Comparison of ENCODE assay signal across 26 cellular contexts in genomic region chr18:64099244-64099643, GRCh38. TPM values are rescaled to one million over a fixed set of nuclear protein-coding genes. Genes with fewer than 3 reads are reported as not detected.
DNase-seq lines count a peak whose midpoint lies in the region; ATAC-seq, FAIRE-seq and TF ChIP-seq lines count a peak whose summit lies in the region.
"Had no signal": no experiment of that assay in that cellular context is flagged by ENCODE, and none has a peak within 500 bp of the region (broad histone marks: within the 10 kb centered on the region; RNA-seq: fewer than 3 reads in every experiment).

No MANE protein-coding gene starts in this region.

- H3K4me1 ChIP-seq in BLaER1 (peaks cover 42% of the 10 kb centered on the region), HepG2 (ENCODE audit: insufficient read depth, low read length) (no peaks in the 10 kb centered on the region)
- no peaks in the 10 kb centered on the region for H3K4me1 ChIP-seq in CD8-positive, alpha-beta T cell (ENCODE audit: insufficient read depth, low read length)
- H3K4me1 ChIP-seq: BE2C, breast epithelium, gastrocnemius medialis, left lung, right atrium auricular region, SJSA1 had no signal

- H4K20me1 ChIP-seq in BLaER1 (no peaks in the 10 kb centered on the region), HepG2 (ENCODE audit: insufficient read depth, low read length) (no peaks in the 10 kb centered on the region)

- no peak for DNase-seq in stimulated activated naive CD8-positive, alpha-beta T cell treated with anti-CD3 and anti-CD28 coated beads, Interleukin-15, amount 100 ng/mL, for 72 hours
- no peak for DNase-seq in HepG2 (ENCODE audit: low spot score)
- DNase-seq in CD8-positive, alpha-beta T cell: no peak
- DNase-seq: BE2C; gastrocnemius medialis; GF-D8; HFFc6; left lung; MG63; mucosa of descending colon; NCI-H1930; PC-9; stimulated activated naive CD4-positive, alpha-beta T cell treated with Interleukin-2 at 50 U/mL for 16 hours had no signal

- no TSS peak for BruUV-seq in HepG2 (replicated peaks; lab: Mats Ljungman, UMichigan)

- no peak overlapping the region for H3K4me3 ChIP-seq in BLaER1
- H3K4me3 ChIP-seq in HepG2 (replicated peaks in 1 of 3; ENCODE audit: insufficient read depth in 1 of 3, low read depth in 2 of 3, low read length in 3 of 3): no peak overlapping the region
- H3K4me3 ChIP-seq in CD8-positive, alpha-beta T cell (ENCODE audit: low read depth, low read length): no peak overlapping the region
- H3K4me3 ChIP-seq: breast epithelium, gastrocnemius medialis, left lung, MG63, mucosa of descending colon, PC-9, right atrium auricular region, SJSA1 had no signal

- no peak overlapping the region for H2AFZ ChIP-seq in HepG2 (ENCODE audit: low read length)
- H2AFZ ChIP-seq: PC-9 had no signal

- TF ChIP-seq POLR2A in HepG2 (IDR thresholded peaks at IDR 0.05; ENCODE audit: insufficient read depth in 1 of 2, low read depth in 2 of 2, low read length in 2 of 2): no peak

- in situ Hi-C loops in HepG2 (cut with HindIII; ENCODE audit: extremely low pct_ligation_motif_present, low pct_unique_long_range_greater_than_20kb): no loop called here

- ATAC-seq in GM19372 (IDR thresholded peaks at IDR 0.05; ENCODE audit: low read depth, unreplicated experiment): peak; percentile 58
- peak; percentile 70 for ATAC-seq in HG02571 (IDR thresholded peaks at IDR 0.05; ENCODE audit: unreplicated experiment)
- ATAC-seq in HG03432 (IDR thresholded peaks at IDR 0.05; ENCODE audit: unreplicated experiment): peak; percentile 72
- no peak for ATAC-seq in stimulated activated naive CD8-positive, alpha-beta T cell treated with anti-CD3 and anti-CD28 coated beads, Interleukin-15, amount 100 ng/mL, for 72 hours
- ATAC-seq in HepG2: no peak
- no peak for ATAC-seq in CD8-positive, alpha-beta T cell
- no peak for ATAC-seq in HG02885 (IDR thresholded peaks at IDR 0.05; ENCODE audit: poor library complexity, unreplicated experiment)
- ATAC-seq: gastrocnemius medialis, left lung, mucosa of descending colon had no signal

- H3K4me2 ChIP-seq in BLaER1 (peak overlapping the region; percentile 79), HepG2 (ENCODE audit: low read depth, low read length) (no peak overlapping the region)
- H3K4me2 ChIP-seq: PC-9 had no signal

- POLR2A ChIA-PET in HepG2 (lab: Yijun Ruan, JAX): no interaction called here
- POLR2A ChIA-PET in CD8-positive, alpha-beta T cell (lab: Charles Lee): no interaction called here

- TF ChIP-seq RAD21 in HepG2 (CRISPR knock-in tag; IDR thresholded peaks at IDR 0.05): no peak

- no peak for FAIRE-seq in HepG2 (lab: Jason Lieb, UNC)

- H3K36me3 ChIP-seq in BLaER1: no peaks in the 10 kb centered on the region
- no peaks in the 10 kb centered on the region for H3K36me3 ChIP-seq in HepG2 (replicated peaks in 1 of 2; ENCODE audit: control insufficient read depth in 1 of 2, insufficient read depth in 2 of 2, low read length in 2 of 2)
- no peaks in the 10 kb centered on the region for H3K36me3 ChIP-seq in CD8-positive, alpha-beta T cell (ENCODE audit: insufficient read depth, low read length)
- H3K36me3 ChIP-seq: BE2C, breast epithelium, gastrocnemius medialis, left lung, MG63, right atrium auricular region, SJSA1 had no signal

- TF ChIP-seq CTCF in HepG2 (CRISPR knock-in tag; IDR thresholded peaks at IDR 0.05): no peak
- TF ChIP-seq CTCF in CD8-positive, alpha-beta T cell (IDR thresholded peaks at IDR 0.05): no peak

- H3K36me3 Mint-ChIP-seq in CD8-positive, alpha-beta T cell: no peaks in the 10 kb centered on the region
- H3K36me3 Mint-ChIP-seq: type B pancreatic cell had no signal

- H3K27ac Mint-ChIP-seq in stimulated activated naive CD8-positive, alpha-beta T cell treated with anti-CD3 and anti-CD28 coated beads, Interleukin-15, amount 100 ng/mL, for 72 hours: no peak overlapping the region
- H3K27ac Mint-ChIP-seq in CD8-positive, alpha-beta T cell: no peak overlapping the region
- H3K27ac Mint-ChIP-seq: dendritic cell treated with granulocyte-macrophage colony-stimulating factor and Interleukin-4, amounts not matched to agents 40 ng/mL and 50 ng/mL, for 4 days; HFFc6; type B pancreatic cell had no signal

- CTCF ChIA-PET in HepG2 (lab: Yijun Ruan, JAX; ENCODE audit: low intra/inter-chr PET ratio, low total read pairs): no interaction called here
- CTCF ChIA-PET in CD8-positive, alpha-beta T cell (lab: Charles Lee): no interaction called here

- intact Hi-C loops in HepG2 (cut with micrococcal nuclease; ENCODE audit: unreplicated experiment): no loop called here
- intact Hi-C loops in CD8-positive, alpha-beta T cell (cut with DNase I, micrococcal nuclease): no loop called here

- peaks cover 2% of the 10 kb centered on the region for H3K27me3 Mint-ChIP-seq in stimulated activated naive CD8-positive, alpha-beta T cell treated with anti-CD3 and anti-CD28 coated beads, Interleukin-15, amount 100 ng/mL, for 72 hours
- peaks cover 5% of the 10 kb centered on the region for H3K27me3 Mint-ChIP-seq in CD8-positive, alpha-beta T cell (ENCODE audit: low read depth)
- H3K27me3 Mint-ChIP-seq: dendritic cell treated with granulocyte-macrophage colony-stimulating factor and Interleukin-4, amounts not matched to agents 40 ng/mL and 50 ng/mL, for 4 days; type B pancreatic cell had no signal

- no peaks in the 10 kb centered on the region for H3K9me3 Mint-ChIP-seq in stimulated activated naive CD8-positive, alpha-beta T cell treated with anti-CD3 and anti-CD28 coated beads, Interleukin-15, amount 100 ng/mL, for 72 hours
- no peaks in the 10 kb centered on the region for H3K9me3 Mint-ChIP-seq in CD8-positive, alpha-beta T cell
- H3K9me3 Mint-ChIP-seq: dendritic cell treated with granulocyte-macrophage colony-stimulating factor and Interleukin-4, amounts not matched to agents 40 ng/mL and 50 ng/mL, for 4 days; HFFc6; type B pancreatic cell had no signal

- H3K9ac ChIP-seq in BLaER1: no peak overlapping the region
- no peak overlapping the region for H3K9ac ChIP-seq in HepG2 (ENCODE audit: insufficient read depth, low read depth, low read length)

- peak overlapping the region; percentile 51; the same call in 1 of the 2 replicates for H3K27ac ChIP-seq in BLaER1
- H3K27ac ChIP-seq in HepG2 (ENCODE audit: extremely low read length, insufficient read depth, low read length): no peak overlapping the region
- no peak overlapping the region for H3K27ac ChIP-seq in CD8-positive, alpha-beta T cell (ENCODE audit: low read depth, low read length)
- H3K27ac ChIP-seq: 22Rv1, breast epithelium, epithelial cell of prostate, gastrocnemius medialis, left lung, PC-9, right atrium auricular region, SJSA1 had no signal

- no peaks in the 10 kb centered on the region for H3K79me2 ChIP-seq in HepG2 (ENCODE audit: insufficient read depth, low read length)

- H3K4me1 Mint-ChIP-seq in stimulated activated naive CD8-positive, alpha-beta T cell treated with anti-CD3 and anti-CD28 coated beads, Interleukin-15, amount 100 ng/mL, for 72 hours: no peaks in the 10 kb centered on the region
- H3K4me1 Mint-ChIP-seq in CD8-positive, alpha-beta T cell (ENCODE audit: low read depth): no peaks in the 10 kb centered on the region

- no peaks in the 10 kb centered on the region for H3K9me3 ChIP-seq in BLaER1
- H3K9me3 ChIP-seq in HepG2 (ENCODE audit: low read length): no peaks in the 10 kb centered on the region
- no peaks in the 10 kb centered on the region for H3K9me3 ChIP-seq in CD8-positive, alpha-beta T cell (ENCODE audit: low read length)
- H3K9me3 ChIP-seq: BE2C, breast epithelium, gastrocnemius medialis, left lung, MG63, mucosa of descending colon, right atrium auricular region, SJSA1 had no signal

- TF ChIP-seq EP300 in HepG2 (IDR thresholded peaks at IDR 0.05; ENCODE audit: low read depth in 2 of 2, low read length in 2 of 2): no peak
- no peak for TF ChIP-seq EP300 in HepG2 (CRISPR knock-in tag; IDR thresholded peaks at IDR 0.05; ENCODE audit: borderline replicate concordance)

- no peaks in the 10 kb centered on the region for H3K27me3 ChIP-seq in BLaER1
- no peaks in the 10 kb centered on the region for H3K27me3 ChIP-seq in HepG2 (ENCODE audit: control insufficient read depth in 1 of 2, insufficient read depth in 2 of 2, low read length in 2 of 2)
- H3K27me3 ChIP-seq in CD8-positive, alpha-beta T cell (ENCODE audit: insufficient read depth, low read length): no peaks in the 10 kb centered on the region
- H3K27me3 ChIP-seq: BE2C, breast epithelium, gastrocnemius medialis, left lung, MG63, right atrium auricular region, SJSA1 had no signal

- H3K4me3 Mint-ChIP-seq in stimulated activated naive CD8-positive, alpha-beta T cell treated with anti-CD3 and anti-CD28 coated beads, Interleukin-15, amount 100 ng/mL, for 72 hours: no peak overlapping the region
- no peak overlapping the region for H3K4me3 Mint-ChIP-seq in CD8-positive, alpha-beta T cell
- H3K4me3 Mint-ChIP-seq: dendritic cell treated with granulocyte-macrophage colony-stimulating factor and Interleukin-4, amounts not matched to agents 40 ng/mL and 50 ng/mL, for 4 days; HFFc6; type B pancreatic cell had no signal

- 1% methylated on average over 3 of the region's 3 CpGs for WGBS in HepG2 (ENCODE audit: low lambda C conversion rate)

TF ChIP-seq in HepG2, 621 proteins besides CTCF, POLR2A, EP300 and RAD21 (continues in another document):
- TF ChIP-seq ZIK1 (CRISPR knock-in tag; IDR thresholded peaks at IDR 0.05; ENCODE audit: borderline replicate concordance, low read depth): no peak

RNA-seq across cellular contexts. Expression of gene LINC00305, which starts 49.6 kb away (rescaled TPM):
- total RNA-seq in HepG2 (2016; rRNA removed; fragmentation: Illumina TruSeq; extraction: Trizol): not detected in 2 replicates
- not detected in 2 replicates for total RNA-seq in HepG2 (2016; cell fraction: cytosol; rRNA removed; fragmentation: Illumina TruSeq; extraction: Trizol; ENCODE audit: low read depth)
- total RNA-seq in HepG2 (2016; cell fraction: insoluble cytoplasmic fraction; rRNA removed; fragmentation: Illumina TruSeq; extraction: Trizol): not detected in 2 replicates
- not detected in 2 replicates for total RNA-seq in HepG2 (2016; cell fraction: membrane; rRNA removed; fragmentation: Illumina TruSeq; extraction: Trizol)
- total RNA-seq in HepG2 (2016; cell fraction: nucleus; rRNA removed; fragmentation: Illumina TruSeq; extraction: Trizol): not detected in 2 replicates
- not detected in 2 replicates for polyA plus RNA-seq in HepG2 (2011; rRNA removed)
- not detected in 2 replicates for polyA plus RNA-seq in HepG2 (2011; cell fraction: cytosol; rRNA removed)
- not detected in 2 replicates for polyA plus RNA-seq in HepG2 (2011; cell fraction: nucleus; rRNA removed)
- not detected in 2 replicates for polyA plus RNA-seq in HepG2 (2012)
- not detected in 2 replicates for polyA plus RNA-seq in HepG2 (2016; cell fraction: cytosol; fragmentation: Illumina TruSeq; extraction: Trizol; ENCODE audit: low read depth)
- polyA plus RNA-seq in HepG2 (2016; cell fraction: insoluble cytoplasmic fraction; fragmentation: Illumina TruSeq; extraction: Trizol; ENCODE audit: low read depth): not detected in 2 replicates
- not detected in 2 replicates for polyA plus RNA-seq in HepG2 (2016; cell fraction: membrane; fragmentation: Illumina TruSeq; extraction: Trizol; ENCODE audit: low read depth)
- not detected in 2 replicates for polyA plus RNA-seq in HepG2 (2016; cell fraction: nucleus; fragmentation: Illumina TruSeq; extraction: Trizol; ENCODE audit: insufficient read depth, low read depth)
- polyA minus RNA-seq in HepG2 (2011; rRNA and poly(A)+ RNA removed; ENCODE audit: low replicate concordance): not detected in 2 replicates
- not detected in 2 replicates for polyA minus RNA-seq in HepG2 (2011; cell fraction: cytosol; rRNA and poly(A)+ RNA removed)
- not detected in 2 replicates for polyA minus RNA-seq in HepG2 (2011; cell fraction: nucleus; rRNA and poly(A)+ RNA removed)
- total RNA-seq in CD8-positive, alpha-beta T cell: not detected
- total RNA-seq: breast epithelium; gastrocnemius medialis; HFFc6; mucosa of descending colon; PC-9; right atrium auricular region; SJSA1; T-helper 2 cell treated with Interferon-gamma antibody and Interleukin-4, amounts not matched to agents 100 ng/mL and 5 ng/mL, for 36 hours had no signal

Comparison
In these comparisons a context has a peak if more than half of its experiments do, and no peak if none do; other contexts are left out.
1. ATAC-seq: peak in GM19372 (single experiment), HG02571 (single experiment) and HG03432 (single experiment); none in stimulated activated naive CD8-positive, alpha-beta T cell treated with anti-CD3 and anti-CD28 coated beads, Interleukin-15, amount 100 ng/mL, for 72 hours (single experiment), HepG2 (single experiment), CD8-positive, alpha-beta T cell (single experiment) and HG02885 (single experiment).